In genomic region chr2:197307933-197308521, GRCh38 we compare ENCODE assay signal across 8 cellular contexts. TPM values are rescaled to one million over a fixed set of nuclear protein-coding genes. Genes with fewer than 3 reads are reported as not detected.
A peak's percentile ranks its signal among the peaks of the same experiment; 100 is the strongest.
DNase-seq lines count a peak whose midpoint lies in the region; ATAC-seq and TF ChIP-seq lines count a peak whose summit lies in the region.

No MANE protein-coding gene starts in this region.

- H3K27ac ChIP-seq in KOPT-K1 (ENCODE audit: low read depth, low read length, poor library complexity, severe bottlenecking) = peak overlapping the region; percentile 79
- peak overlapping the region in 3 of 5 donors; percentile 25 to 64 (median 59) for H3K27ac ChIP-seq in adrenal gland

- ATAC-seq in GM19395 (IDR thresholded peaks at IDR 0.05; ENCODE audit: unreplicated experiment) (peak; percentile 32), HG03097 (IDR thresholded peaks at IDR 0.05; ENCODE audit: low FRiP score, unreplicated experiment) (no peak)
- ATAC-seq in stimulated activated naive CD8-positive, alpha-beta T cell treated with anti-CD3 and anti-CD28 coated beads, Interleukin-15, Interleukin-2, amounts not matched to agents 100 U/mL and 50 U/mL, for 24 hours = peak; percentile 30

- H3K4me3 ChIP-seq in adrenal gland (no peak overlapping the region), MG63 (no peak overlapping the region)

- H3K4me1 ChIP-seq in adrenal gland (replicated peaks in 1 of 2) = peaks cover 9 to 48% of the 10 kb centered on the region in 2 donors

- TF ChIP-seq CTCF in adrenal gland (IDR thresholded peaks at IDR 0.05) = no peak

- H3K36me3 ChIP-seq in KOPT-K1 (ENCODE audit: insufficient read depth, low read length) (no peaks in the 10 kb centered on the region), adrenal gland (replicated peaks in 1 of 2) (no peaks in the 10 kb centered on the region), MG63 (no peaks in the 10 kb centered on the region)

- intact Hi-C loops in adrenal gland (cut with DNase I) = no loop called here

- H3K9me3 ChIP-seq in KOPT-K1 (ENCODE audit: insufficient read depth, low read length, poor library complexity, severe bottlenecking) (no peaks in the 10 kb centered on the region), adrenal gland (replicated peaks in 1 of 3) (no peaks in the 10 kb centered on the region), MG63 (no peaks in the 10 kb centered on the region)

- TF ChIP-seq POLR2A in adrenal gland (IDR thresholded peaks at IDR 0.05) = no peak

- H3K27me3 ChIP-seq in adrenal gland = no peaks in the 10 kb centered on the region
- H3K27me3 ChIP-seq in MG63 = no peaks in the 10 kb centered on the region

- WGBS in adrenal gland, 4 donors = 72 to 83% (median 83%) methylated on average over 7 of the region's 7 CpGs

- no peak for DNase-seq in adrenal gland
- peak; percentile 57 for DNase-seq in stimulated activated naive CD8-positive, alpha-beta T cell treated with anti-CD3 and anti-CD28 coated beads, Interleukin-15, Interleukin-2, amounts not matched to agents 100 U/mL and 50 U/mL, for 24 hours
- DNase-seq in MG63 = no peak
- no peak for DNase-seq in GDM1 (lab: John Stamatoyannopoulos, UW)
- no peak for DNase-seq in epidermal melanocyte (ENCODE audit: insufficient read length, low spot score)

RNA-seq across cellular contexts. Expression of gene ANKRD44, which starts 2.6 kb away (rescaled TPM):
- 10 to 100 TPM; 12.9 to 40.2 (median 28.3) TPM for total RNA-seq in adrenal gland
- 10 to 100 TPM in 1 of 3 donors, 1 to 10 TPM in 2; 3.8 to 19.1 (median 5.0) TPM for polyA plus RNA-seq in adrenal gland
- total RNA-seq in MG63 (2014; rRNA removed; shearing (Covaris generic); ENCODE audit: low replicate concordance) = 0.66 and 5.9 TPM in 2 replicates
